Comparison of ENCODE assay signal across 11 cellular contexts in genomic region chr12:108837239-108837638, GRCh38. TPM values are rescaled to one million over a fixed set of nuclear protein-coding genes. Genes with fewer than 3 reads are reported as not detected.
DNase-seq lines count a peak whose midpoint lies in the region; ATAC-seq, FAIRE-seq and TF ChIP-seq lines count a peak whose summit lies in the region.
"Had no signal": no experiment of that assay in that cellular context is flagged by ENCODE, and none has a peak within 500 bp of the region (broad histone marks: within the 10 kb centered on the region; RNA-seq: fewer than 3 reads in every experiment).

No MANE protein-coding gene starts in this region.

- TF ChIP-seq POLR2A in heart left ventricle (IDR thresholded peaks at IDR 0.05) (no peak), upper lobe of left lung (IDR thresholded peaks at IDR 0.05) (no peak)

- no peaks in the 10 kb centered on the region for H3K27me3 Mint-ChIP-seq in astrocyte (ENCODE audit: low read depth, unreplicated experiment)

- no peaks in the 10 kb centered on the region for H4K20me1 ChIP-seq in astrocyte (ENCODE audit: insufficient read depth, low read length)

- H3K4me3 Mint-ChIP-seq in astrocyte (ENCODE audit: unreplicated experiment): no peak overlapping the region

- H3K27ac Mint-ChIP-seq in astrocyte (ENCODE audit: unreplicated experiment): peak overlapping the region; percentile 100

- H3K79me2 ChIP-seq in astrocyte (ENCODE audit: insufficient read depth, low read length): peaks cover 72% of the 10 kb centered on the region

- H3K4me1 Mint-ChIP-seq in astrocyte (ENCODE audit: low read depth, unreplicated experiment): peaks cover 75% of the 10 kb centered on the region

- peak overlapping the region; percentile 84 for H3K9ac ChIP-seq in astrocyte (ENCODE audit: low read length)
- H3K9ac ChIP-seq in muscle layer of colon (ENCODE audit: low read length): no peak overlapping the region

- H3K4me2 ChIP-seq in astrocyte (ENCODE audit: low read length): no peak overlapping the region

- H3K4me3 ChIP-seq in heart left ventricle (no peak overlapping the region), astrocyte (ENCODE audit: insufficient read depth, low read depth, low read length) (no peak overlapping the region), muscle layer of colon (ENCODE audit: low read depth in 1 of 2, low read length in 2 of 2) (no peak overlapping the region), upper lobe of left lung (no peak overlapping the region)
- H3K4me3 ChIP-seq: right lobe of liver had no signal

- peaks cover 48 to 98% (median 92%) of the 10 kb centered on the region in 12 donors for H3K4me1 ChIP-seq in heart left ventricle
- H3K4me1 ChIP-seq in astrocyte (ENCODE audit: insufficient read depth, low read length): peaks cover 83% of the 10 kb centered on the region
- peaks cover 64% of the 10 kb centered on the region for H3K4me1 ChIP-seq in muscle layer of colon (ENCODE audit: insufficient read depth, low read length)
- peaks cover 76 to 93% (median 86%) of the 10 kb centered on the region in 4 donors for H3K4me1 ChIP-seq in upper lobe of left lung

- H3K36me3 ChIP-seq in heart left ventricle (peaks cover 0 to 42% (median 11%) of the 10 kb centered on the region in 9 donors), astrocyte (ENCODE audit: insufficient read depth, low read length) (peaks cover 25% of the 10 kb centered on the region), muscle layer of colon (ENCODE audit: insufficient read depth, low read length) (peaks cover 14% of the 10 kb centered on the region), upper lobe of left lung (peaks cover 0 to 19% (median 7%) of the 10 kb centered on the region in 4 donors)

- H3K27ac ChIP-seq in heart left ventricle (peak overlapping the region; percentile 75 to 96 (median 93)), astrocyte (ENCODE audit: low read depth, low read length) (peak overlapping the region; percentile 97), muscle layer of colon (ENCODE audit: low read depth, low read length) (peak overlapping the region; percentile 83), upper lobe of left lung (peak overlapping the region; percentile 93 to 95 (median 94))

- no peak overlapping the region for H2AFZ ChIP-seq in astrocyte (ENCODE audit: low read depth, low read length)

- TF ChIP-seq CTCF in heart left ventricle (IDR thresholded peaks at IDR 0.05) (no peak), astrocyte (IDR thresholded peaks at IDR 0.05; ENCODE audit: insufficient read depth, low read depth, low read length) (no peak), upper lobe of left lung (IDR thresholded peaks at IDR 0.05) (no peak)

- no peak for FAIRE-seq in astrocyte (lab: Jason Lieb, UNC)

- ATAC-seq in heart left ventricle (no peak), upper lobe of left lung (ENCODE audit: low FRiP score in 2 of 2) (no peak), GM18858 (IDR thresholded peaks at IDR 0.05; ENCODE audit: unreplicated experiment) (no peak)
- ATAC-seq: right lobe of liver had no signal

- H3K27me3 ChIP-seq in heart left ventricle: no peaks in the 10 kb centered on the region
- no peaks in the 10 kb centered on the region for H3K27me3 ChIP-seq in astrocyte (ENCODE audit: insufficient read depth, low read length)
- no peaks in the 10 kb centered on the region for H3K27me3 ChIP-seq in muscle layer of colon (ENCODE audit: control insufficient read depth in 1 of 2, insufficient read depth in 2 of 2, low read length in 2 of 2)
- H3K27me3 ChIP-seq in upper lobe of left lung: no peaks in the 10 kb centered on the region
- H3K27me3 ChIP-seq: right lobe of liver had no signal

- peaks cover 18% of the 10 kb centered on the region for H3K36me3 Mint-ChIP-seq in astrocyte (ENCODE audit: low read depth, unreplicated experiment)

- no peaks in the 10 kb centered on the region for H3K9me3 Mint-ChIP-seq in astrocyte (ENCODE audit: unreplicated experiment)

- intact Hi-C loops in heart left ventricle (cut with DNase I) (no loop called here), cardiac septum (cut with DNase I) (no loop called here)

- H3K9me3 ChIP-seq in heart left ventricle (no peaks in the 10 kb centered on the region), astrocyte (ENCODE audit: insufficient read depth, low read depth, low read length) (no peaks in the 10 kb centered on the region), muscle layer of colon (ENCODE audit: low read length) (no peaks in the 10 kb centered on the region), upper lobe of left lung (no peaks in the 10 kb centered on the region)
- H3K9me3 ChIP-seq: right lobe of liver had no signal

- TF ChIP-seq EP300 in upper lobe of left lung (IDR thresholded peaks at IDR 0.05): no peak

- WGBS in heart left ventricle, 4 donors: 80 to 85% (median 82%) methylated on average over 8 of the region's 8 CpGs
- 90 to 93% methylated on average over 8 of the region's 8 CpGs for WGBS in upper lobe of left lung, 2 donors

- DNase-seq in heart left ventricle (no peak), cardiac septum (ENCODE audit: low spot score) (no peak), astrocyte (ENCODE audit: low read depth) (peak; percentile 35), upper lobe of left lung (no peak), C1 segment of cervical spinal cord (lab: John Stamatoyannopoulos, UW) (no peak), NCI-H2029 (lab: John Stamatoyannopoulos, UW) (no peak)
- DNase-seq: NCI-H446 treated with DMSO at 0.1 percent for 48 hours, right lobe of liver had no signal

RNA-seq across cellular contexts. Expression of gene SSH1, which starts 20.1 kb away (rescaled TPM):
- 10 to 100 TPM; 20.2 to 45.8 (median 34.3) TPM for total RNA-seq in heart left ventricle
- 10 to 100 TPM in 1 of 2 donors, 1 to 10 TPM in 1; 7.8 to 15.2 TPM for polyA plus RNA-seq in heart left ventricle
- total RNA-seq in cardiac septum: 50.6 TPM
- 64.6 and 75.9 TPM in 2 replicates for total RNA-seq in astrocyte
- total RNA-seq in upper lobe of left lung: 10 to 100 TPM; 23.9 to 66.0 (median 43.8) TPM

RNA-seq across cellular contexts. Expression of gene DAO, which starts 42.7 kb away (rescaled TPM):
- total RNA-seq in heart left ventricle: not detected
- not detected for polyA plus RNA-seq in heart left ventricle
- total RNA-seq in cardiac septum: not detected
- not detected in 2 replicates for total RNA-seq in astrocyte
- not detected for total RNA-seq in upper lobe of left lung
- total RNA-seq: T-helper 2 cell treated with Interferon-gamma antibody and Interleukin-4, amounts not matched to agents 100 ng/mL and 5 ng/mL, for 36 hours had no signal
